In genomic region chr22:36986242-36986821, GRCh38 we compare ENCODE assay signal across 8 cellular contexts. TPM values are rescaled to one million over a fixed set of nuclear protein-coding genes. Genes with fewer than 3 reads are reported as not detected.
DNase-seq lines count a peak whose midpoint lies in the region; ATAC-seq and TF ChIP-seq lines count a peak whose summit lies in the region.

No MANE protein-coding gene starts in this region.

- WGBS in endodermal cell (ENCODE audit: insufficient coverage in 1 of 2, insufficient read length in 1 of 2), 2 experiments, result 63 to 66% methylated on average over 4 to 8 of the region's 8 CpGs
- 49 to 54% methylated on average over 8 of the region's 8 CpGs for WGBS in aorta, 2 donors

- no peak overlapping the region for H3K9ac ChIP-seq in endodermal cell (ENCODE audit: extremely low read depth, low read length, poor library complexity, severe bottlenecking)

- H3K4me1 ChIP-seq in GM23338 (ENCODE audit: insufficient read depth) (no peaks in the 10 kb centered on the region), endodermal cell (ENCODE audit: control insufficient read depth, insufficient read depth, low read length) (no peaks in the 10 kb centered on the region), aorta (ENCODE audit: control insufficient read depth in 1 of 2, insufficient read depth in 2 of 2, low read length in 2 of 2) (no peaks in the 10 kb centered on the region)

- H3K27ac Mint-ChIP-seq in GM23338 (no peak overlapping the region), endodermal cell (no peak overlapping the region)

- DNase-seq in GM23338 (ENCODE audit: low spot score) (peak; percentile 63), RWPE1 (ENCODE audit: low spot score) (no peak), endodermal cell (peak; percentile 85), aorta (no peak), NCI-H2029 treated with DMSO at 0.1 percent for 48 hours (lab: John Stamatoyannopoulos, UW) (no peak), AG08396 (ENCODE audit: low spot score) (no peak), Right ventricle myocardium inferior (ENCODE audit: missing footprints) (no peak)
- DNase-seq in stimulated activated CD4-positive, alpha-beta T cell treated with anti-CD3 and anti-CD28 coated beads, Interleukin-1b, Interleukin-23, amount 100 ng/mL, for 48 hours, result peak; percentile 71

- H3K4me3 Mint-ChIP-seq in GM23338 (no peak overlapping the region), endodermal cell (no peak overlapping the region)

- H3F3A ChIP-seq in GM23338 (replicated peaks; ENCODE audit: low read depth), result no peaks in the 10 kb centered on the region

- H4K20me1 ChIP-seq in GM23338 (replicated peaks; ENCODE audit: insufficient read depth), result no peaks in the 10 kb centered on the region

- H3K4me2 ChIP-seq in GM23338, result no peak overlapping the region

- CTCF ChIA-PET in RWPE1 (lab: Yijun Ruan, JAX), result interaction anchor here (0.6 kb wide), 1 partner anchor 37 kb away, joined by 3 read pairs; no protein-coding TSS in a partner anchor

- H3K27ac ChIP-seq in GM23338 (ENCODE audit: low read depth), result no peak overlapping the region
- no peak overlapping the region for H3K27ac ChIP-seq in RWPE1
- H3K27ac ChIP-seq in endodermal cell (ENCODE audit: low read depth, low read length), result no peak overlapping the region
- no peak overlapping the region for H3K27ac ChIP-seq in aorta (ENCODE audit: low read depth in 1 of 2, low read length in 2 of 2)

- no peak; the same call in 2 of the 3 replicates for ATAC-seq in GM23338
- ATAC-seq in aorta (ENCODE audit: low FRiP score), result no peak
- no peak for ATAC-seq in Right ventricle myocardium inferior

- peaks cover 4% of the 10 kb centered on the region for H3K27me3 Mint-ChIP-seq in GM23338 (ENCODE audit: insufficient read depth, low read depth, poor library complexity)
- peaks cover 35% of the 10 kb centered on the region for H3K27me3 Mint-ChIP-seq in endodermal cell (ENCODE audit: insufficient read depth)

- H3K4me1 Mint-ChIP-seq in GM23338 (peaks cover 1% of the 10 kb centered on the region; the same call in 1 of the 3 replicates), endodermal cell (no peaks in the 10 kb centered on the region)

- H3K9me2 ChIP-seq in GM23338 (ENCODE audit: insufficient read depth), result no peaks in the 10 kb centered on the region; the same call in 1 of the 2 replicates

- H3K9me3 ChIP-seq in endodermal cell (ENCODE audit: control insufficient read depth, low read length), result peaks cover 13% of the 10 kb centered on the region
- peaks cover 9% of the 10 kb centered on the region for H3K9me3 ChIP-seq in aorta (ENCODE audit: control insufficient read depth, low read length)

- peaks cover 26% of the 10 kb centered on the region for H3K9me3 Mint-ChIP-seq in GM23338
- peaks cover 13% of the 10 kb centered on the region for H3K9me3 Mint-ChIP-seq in endodermal cell

- H2AFZ ChIP-seq in GM23338, result no peak overlapping the region

- TF ChIP-seq CTCF in GM23338 (conservative IDR thresholded peaks at IDR 0.05; ENCODE audit: low read depth in 2 of 2) (peak; percentile 85 to 97), RWPE1 (conservative IDR thresholded peaks at IDR 0.05; ENCODE audit: low read depth) (peak; percentile 51), endodermal cell (conservative IDR thresholded peaks at IDR 0.05) (peak; percentile 94)

- POLR2A ChIA-PET in RWPE1 (lab: Yijun Ruan, JAX; ENCODE audit: low non-redundant PET), result no interaction called here

- no peaks in the 10 kb centered on the region for H3K79me2 ChIP-seq in GM23338 (replicated peaks; ENCODE audit: insufficient read depth)

- H3K36me3 Mint-ChIP-seq in GM23338 (ENCODE audit: low read depth), result peaks cover 4% of the 10 kb centered on the region; the same call in 2 of the 3 replicates
- no peaks in the 10 kb centered on the region for H3K36me3 Mint-ChIP-seq in endodermal cell (ENCODE audit: low read depth)

- intact Hi-C loops in aorta (cut with DNase I) (no loop called here), Right ventricle myocardium inferior (cut with DNase I) (no loop called here)

- no peaks in the 10 kb centered on the region for H3K36me3 ChIP-seq in GM23338 (ENCODE audit: insufficient read depth)
- no peaks in the 10 kb centered on the region for H3K36me3 ChIP-seq in endodermal cell (ENCODE audit: control insufficient read depth, insufficient read depth, low read length)
- no peaks in the 10 kb centered on the region for H3K36me3 ChIP-seq in aorta (ENCODE audit: control insufficient read depth in 1 of 2, insufficient read depth in 2 of 2, low read length in 1 of 2)

- no peaks in the 10 kb centered on the region for H3K27me3 ChIP-seq in GM23338 (ENCODE audit: insufficient read depth)
- H3K27me3 ChIP-seq in endodermal cell (ENCODE audit: control insufficient read depth, insufficient read depth, low read length, poor library complexity, severe bottlenecking), result peaks cover 20% of the 10 kb centered on the region
- peaks cover 0 to 2% of the 10 kb centered on the region in 2 donors for H3K27me3 ChIP-seq in aorta (ENCODE audit: control insufficient read depth in 1 of 2, insufficient read depth in 2 of 2, low read length in 1 of 2)

- H3K4me3 ChIP-seq in GM23338, result no peak overlapping the region
- no peak overlapping the region for H3K4me3 ChIP-seq in endodermal cell (ENCODE audit: low read length)
- H3K4me3 ChIP-seq in aorta (ENCODE audit: low read length in 2 of 2), result no peak overlapping the region

TF ChIP-seq in GM23338, 12 proteins besides CTCF, POLR2A, EP300 and RAD21:
- no peak for TF ChIP-seq POLR2AphosphoS5 (IDR thresholded peaks at IDR 0.05; ENCODE audit: low read depth)
- TF ChIP-seq STAT1 (IDR thresholded peaks at IDR 0.05; ENCODE audit: unreplicated experiment), result no peak

RNA-seq across cellular contexts. Expression of gene TST, which starts 32.9 kb away (rescaled TPM):
- total RNA-seq in GM23338 (2014; rRNA removed; shearing (Covaris generic)), result 32.4 and 32.7 TPM in 2 replicates
- polyA plus RNA-seq in GM23338 (2016; fragmentation: Nextera tagmentation; extraction: Ambion mirVana) (14.6 and 16.3 TPM in 2 replicates), aorta (10 to 100 TPM; 26.8 to 61.7 TPM)
- total RNA-seq in endodermal cell (10 to 100 TPM; 38.2 to 48.3 TPM), aorta (1 to 10 TPM; 9.7 to 10.0 TPM), Right ventricle myocardium inferior (54.6 TPM)
- polyA plus RNA-seq in endodermal cell (2013, experiment 1 of 2), result 21.8 TPM
- polyA plus RNA-seq in endodermal cell (2013, experiment 2 of 2), result 24.6 TPM

RNA-seq across cellular contexts. Expression of gene MPST, which starts 33.2 kb away (rescaled TPM):
- 121 and 158 TPM in 2 replicates for total RNA-seq in GM23338 (2014; rRNA removed; shearing (Covaris generic))
- polyA plus RNA-seq in GM23338 (2016; fragmentation: Nextera tagmentation; extraction: Ambion mirVana) (85.5 and 86.2 TPM in 2 replicates), aorta (100 to 1,000 TPM in 1 of 2 donors, 10 to 100 TPM in 1; 55.1 to 102 TPM)
- total RNA-seq in endodermal cell (10 to 100 TPM; 71.7 to 74.6 TPM), aorta (10 to 100 TPM; 30.8 to 38.6 TPM), Right ventricle myocardium inferior (58.4 TPM)
- 83.6 TPM for polyA plus RNA-seq in endodermal cell (2013, experiment 1 of 2)
- 77.0 TPM for polyA plus RNA-seq in endodermal cell (2013, experiment 2 of 2)

Comparison
In these comparisons a context has a peak if more than half of its experiments do, and no peak if none do; other contexts are left out.
1. DNase-seq: peak in GM23338 (single experiment), endodermal cell (single experiment) and stimulated activated CD4-positive, alpha-beta T cell treated with anti-CD3 and anti-CD28 coated beads, Interleukin-1b, Interleukin-23, amount 100 ng/mL, for 48 hours (single experiment); none in RWPE1 (single experiment), aorta (0 of 2), NCI-H2029 treated with DMSO at 0.1 percent for 48 hours (single experiment), AG08396 (single experiment) and Right ventricle myocardium inferior (single experiment).
2. Peak in every context shown above with its lines, with median percentiles within 50 percentile points of each other: CTCF ChIP-seq.